Comparison of ENCODE assay signal across 6 cellular contexts in genomic region chrX:48190024-48190423, GRCh38. TPM values are rescaled to one million over a fixed set of nuclear protein-coding genes. Genes with fewer than 3 reads are reported as not detected.
"Had no signal": no experiment of that assay in that cellular context is flagged by ENCODE, and none has a peak within 500 bp of the region (broad histone marks: within the 10 kb centered on the region; RNA-seq: fewer than 3 reads in every experiment).

No MANE protein-coding gene starts in this region.

RNA-seq across cellular contexts. Expression of gene SSX5, which starts 6.6 kb away (rescaled TPM):
- total RNA-seq: GM23248, H4, H7, HFFc6, IMR-90 had no signal
- polyA plus RNA-seq: GM23248, IMR-90 had no signal

RNA-seq across cellular contexts. Expression of gene SPACA5B, which starts 59.6 kb away (rescaled TPM):
- total RNA-seq: GM23248, H4, H7, HFFc6, IMR-90, K562 had no signal
- polyA plus RNA-seq: GM23248, IMR-90, K562 had no signal
